ENCODE assay signal across 20 cellular contexts in the genomic region with DNA sequence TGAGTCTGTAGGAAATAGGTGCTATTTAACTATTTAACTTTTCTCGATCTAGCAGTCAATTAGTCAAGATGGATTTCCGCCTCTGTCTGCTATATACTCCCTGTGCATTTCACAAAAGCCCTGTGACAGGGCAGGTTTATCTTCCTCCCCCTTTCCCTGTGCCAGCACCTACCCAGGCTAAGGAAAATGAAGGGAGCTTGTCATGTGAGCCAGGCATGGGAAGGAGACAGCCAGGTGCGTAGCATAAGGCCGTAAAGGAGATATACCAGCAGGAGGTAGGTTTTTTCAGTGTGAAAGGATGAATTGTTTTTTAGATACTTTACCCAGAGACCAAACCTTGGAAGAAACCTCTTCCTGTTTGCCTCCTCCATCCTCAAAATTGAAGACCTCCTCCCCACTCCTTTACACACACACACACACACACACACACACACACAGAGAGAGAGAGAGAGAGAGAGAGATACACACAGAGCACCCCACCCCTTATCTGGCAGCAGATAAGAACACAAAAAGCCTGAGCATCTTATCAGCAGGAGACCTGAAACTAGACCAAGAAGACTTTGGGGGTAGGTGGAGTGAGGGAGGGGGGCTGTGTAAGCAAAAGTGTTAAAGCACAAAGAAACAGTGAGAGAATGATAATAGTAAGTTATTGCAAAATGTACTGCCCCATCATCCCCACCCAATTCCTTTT. TPM values are rescaled to one million over a fixed set of nuclear protein-coding genes. Genes with fewer than 3 reads are reported as not detected.
DNase-seq lines count a peak whose midpoint lies in the region; ATAC-seq, FAIRE-seq and TF ChIP-seq lines count a peak whose summit lies in the region.
"Had no signal": no experiment of that assay in that cellular context is flagged by ENCODE, and none has a peak within 500 bp of the region (broad histone marks: within the 10 kb centered on the region; RNA-seq: fewer than 3 reads in every experiment).

No MANE protein-coding gene starts in this region.

- H3K4me1 Mint-ChIP-seq in GM23338 (peaks cover 21% of the 10 kb centered on the region), nephron progenitor cell (peaks cover 22% of the 10 kb centered on the region)
- H3K4me1 Mint-ChIP-seq: immature natural killer cell had no signal

- H2BK20ac ChIP-seq in H1 (ENCODE audit: low read length): no peak overlapping the region; the same call in 1 of the 2 replicates

- no peaks in the 10 kb centered on the region for H3K79me1 ChIP-seq in H1 (ENCODE audit: low read depth, low read length)

- POLR2A ChIA-PET in H1 (lab: Charles Lee; ENCODE audit: partially characterized antibody): interaction anchor here (0.6 kb wide), 1 partner anchor 120 kb away, joined by 3 read pairs; no protein-coding TSS in a partner anchor

- H3K14ac ChIP-seq in H1 (ENCODE audit: insufficient read length): no peak overlapping the region

- 81% methylated on average over 4 of the region's 4 CpGs; no CpG with 5 or more reads in 1 of the 2 experiments for WGBS in H1 (ENCODE audit: extremely low coverage in 1 of 2, insufficient coverage in 1 of 2, insufficient read length in 1 of 2, insufficient replicate concordance in 2 of 2, low coverage in 1 of 2, low lambda C conversion rate in 2 of 2, missing lambda C conversion rate in 1 of 2), 2 experiments

- H3K4me3 Mint-ChIP-seq in GM23338: no peak overlapping the region
- H3K4me3 Mint-ChIP-seq in nephron progenitor cell: no peak overlapping the region
- H3K4me3 Mint-ChIP-seq: CD8-positive, alpha-beta memory T cell; immature natural killer cell had no signal

- CTCF ChIA-PET in H1 (lab: Charles Lee; ENCODE audit: partially characterized antibody): interaction anchor here (0.7 to 1.2 kb wide), 6 partner anchors 10 to 602 kb away, joined by 3 read pairs; no protein-coding TSS in a partner anchor

- H3F3A ChIP-seq in GM23338 (replicated peaks; ENCODE audit: low read depth): no peaks in the 10 kb centered on the region

- no peak for TF ChIP-seq RAD21 in H1 (IDR thresholded peaks at IDR 0.05 in 1 of 2, conservative IDR thresholded peaks at IDR 0.05 in 1 of 2; ENCODE audit: low read depth in 2 of 2, low read length in 2 of 2)

- H3K9me3 Mint-ChIP-seq in GM23338 (no peaks in the 10 kb centered on the region), nephron progenitor cell (no peaks in the 10 kb centered on the region)
- H3K9me3 Mint-ChIP-seq: CD8-positive, alpha-beta memory T cell; immature natural killer cell had no signal

- no peak overlapping the region for H2BK120ac ChIP-seq in H1 (replicated peaks; ENCODE audit: low read depth, low read length)

- FAIRE-seq in H1 (lab: Jason Lieb, UNC): no peak

- H3K27ac Mint-ChIP-seq in GM23338 (no peak overlapping the region), nephron progenitor cell (no peak overlapping the region)
- H3K27ac Mint-ChIP-seq: CD8-positive, alpha-beta memory T cell; immature natural killer cell had no signal

- H3K4me3 ChIP-seq in BLaER1 (no peak overlapping the region), GM23338 (no peak overlapping the region), H1 (ENCODE audit: extremely low read depth in 1 of 4, insufficient read depth in 2 of 4, low read depth in 3 of 4, low read length in 4 of 4) (no peak overlapping the region)
- H3K4me3 ChIP-seq: heart left ventricle, right atrium auricular region, thoracic aorta had no signal

- H3K9me2 ChIP-seq in GM23338 (ENCODE audit: insufficient read depth): no peaks in the 10 kb centered on the region

- H3K36me3 Mint-ChIP-seq in GM23338 (ENCODE audit: low read depth) (no peaks in the 10 kb centered on the region), nephron progenitor cell (ENCODE audit: low read depth) (no peaks in the 10 kb centered on the region)
- H3K36me3 Mint-ChIP-seq: CD8-positive, alpha-beta memory T cell; immature natural killer cell had no signal

- H3K79me2 ChIP-seq in GM23338 (replicated peaks; ENCODE audit: insufficient read depth) (no peaks in the 10 kb centered on the region), H1 (ENCODE audit: control insufficient read depth in 1 of 2, insufficient read depth in 2 of 2, low read length in 2 of 2) (no peaks in the 10 kb centered on the region)

- no peak overlapping the region for H4K8ac ChIP-seq in H1 (ENCODE audit: extremely low read depth, insufficient read depth, low read length)

- H3K27me3 ChIP-seq in BLaER1 (no peaks in the 10 kb centered on the region), GM23338 (ENCODE audit: insufficient read depth) (no peaks in the 10 kb centered on the region), H1 (replicated peaks in 1 of 4; ENCODE audit: control insufficient read depth in 3 of 4, extremely low read depth in 1 of 4, insufficient read depth in 3 of 4, low read length in 3 of 4) (no peaks in the 10 kb centered on the region)
- H3K27me3 ChIP-seq: heart left ventricle, right atrium auricular region had no signal

- no peak overlapping the region for H4K5ac ChIP-seq in H1 (ENCODE audit: insufficient read length, low read depth, low read length)

- H3K9me3 ChIP-seq in BLaER1 (no peaks in the 10 kb centered on the region), H1 (ENCODE audit: insufficient read depth in 2 of 2, low read depth in 1 of 2, low read length in 1 of 2) (no peaks in the 10 kb centered on the region)
- H3K9me3 ChIP-seq: heart left ventricle, right atrium auricular region, thoracic aorta had no signal

- no peak for DNase-seq in GM23338 (ENCODE audit: low spot score)
- DNase-seq in OCI-M2 (lab: John Stamatoyannopoulos, UW; ENCODE audit: unreplicated experiment): peak; percentile 15
- DNase-seq in H1 (ENCODE audit: low read depth in 1 of 2, low spot score in 2 of 2): no peak
- DNase-seq in nephron progenitor cell: no peak
- DNase-seq: activated CD4-positive, alpha-beta T cell treated with anti-CD3 and anti-CD28 coated beads for 48 hours; activated naive CD4-positive, alpha-beta T cell; CD8-positive, alpha-beta memory T cell; DMS79 treated with DMSO at 0.1 percent for 48 hours; heart left ventricle; immature natural killer cell; left ventricle myocardium superior; NCI-H1092; NCI-H774; stimulated activated CD4-positive, alpha-beta T cell treated with anti-CD3 and anti-CD28 coated beads, Interleukin-15, amount 100 ng/mL, for 24 hours had no signal

- H3K4me2 ChIP-seq in BLaER1 (peak overlapping the region; percentile 9; the same call in 1 of the 2 replicates), GM23338 (no peak overlapping the region), H1 (ENCODE audit: insufficient read depth in 1 of 2, low read depth in 2 of 2, low read length in 2 of 2) (0 out of 4 replicates have a peak overlapping the region, but pooled peaks of 1 of the 2 experiments have one; percentile 12)

- no peaks in the 10 kb centered on the region for H3K23me2 ChIP-seq in H1 (ENCODE audit: low read depth, low read length)

- no peak overlapping the region for H2BK5ac ChIP-seq in H1 (ENCODE audit: low read depth, low read length)

- H4K20me1 ChIP-seq in BLaER1 (no peaks in the 10 kb centered on the region), GM23338 (replicated peaks; ENCODE audit: insufficient read depth) (no peaks in the 10 kb centered on the region), H1 (replicated peaks in 1 of 2; ENCODE audit: control insufficient read depth in 1 of 2, insufficient read depth in 2 of 2, low read length in 2 of 2) (no peaks in the 10 kb centered on the region)

- no peak for TF ChIP-seq EP300 in H1 (IDR thresholded peaks at IDR 0.05; ENCODE audit: borderline replicate concordance in 1 of 2, low read depth in 2 of 2, low read length in 2 of 2)

- TF ChIP-seq CTCF in GM23338 (conservative IDR thresholded peaks at IDR 0.05; ENCODE audit: low read depth in 2 of 2) (no peak), H1 (IDR thresholded peaks at IDR 0.05; ENCODE audit: control extremely low read depth in 1 of 3, insufficient read depth in 1 of 3, low read depth in 1 of 3, low read length in 3 of 3) (no peak), nephron progenitor cell (IDR thresholded peaks at IDR 0.05) (no peak)

- H3K23ac ChIP-seq in H1 (ENCODE audit: insufficient read length): no peak overlapping the region

- TF ChIP-seq POLR2A in H1 (IDR thresholded peaks at IDR 0.05; ENCODE audit: control extremely low read depth in 1 of 2, low read depth in 2 of 2, low read length in 2 of 2): no peak

- H3K4me1 ChIP-seq in BLaER1 (peaks cover 94% of the 10 kb centered on the region), GM23338 (ENCODE audit: insufficient read depth) (peaks cover 7% of the 10 kb centered on the region; the same call in 1 of the 2 replicates), H1 (replicated peaks in 1 of 4; ENCODE audit: control insufficient read depth in 3 of 4, insufficient read depth in 4 of 4, low read length in 3 of 4) (peaks cover 0 to 6% (median 3%) of the 10 kb centered on the region in 4 experiments; a peak in 3 of 7 replicates)

- H3K27ac ChIP-seq in BLaER1 (no peak overlapping the region), GM23338 (ENCODE audit: low read depth) (no peak overlapping the region), H1 (ENCODE audit: low read depth, low read length) (no peak overlapping the region)
- H3K27ac ChIP-seq: heart left ventricle, right atrium auricular region, thoracic aorta had no signal

- H4K91ac ChIP-seq in H1 (replicated peaks; ENCODE audit: insufficient read length, low read length): no peak overlapping the region

- H3K56ac ChIP-seq in H1 (replicated peaks; ENCODE audit: insufficient read length, low read depth, low read length): peak overlapping the region; percentile 1

- no peak overlapping the region for H2BK12ac ChIP-seq in H1 (ENCODE audit: low read depth, low read length)

- H2AFZ ChIP-seq in GM23338 (0 out of 2 replicates have a peak overlapping the region, but pooled peaks have one; percentile 7), H1 (ENCODE audit: low read length) (no peak overlapping the region)

- no peaks in the 10 kb centered on the region for H3K27me3 Mint-ChIP-seq in GM23338 (ENCODE audit: insufficient read depth, low read depth, poor library complexity)
- H3K27me3 Mint-ChIP-seq in nephron progenitor cell (ENCODE audit: low read depth, poor library complexity): peaks cover 15% of the 10 kb centered on the region

- no peak overlapping the region for H3K4ac ChIP-seq in H1 (replicated peaks; ENCODE audit: insufficient read length, low read depth, low read length)

- no peak overlapping the region for H3K9ac ChIP-seq in BLaER1
- H3K9ac ChIP-seq in H1 (replicated peaks in 1 of 4; ENCODE audit: extremely low read depth in 1 of 4, low read depth in 3 of 4, low read length in 3 of 4): no peak overlapping the region

- no peak overlapping the region; the same call in 1 of the 2 replicates for H3K18ac ChIP-seq in H1 (ENCODE audit: extremely low read depth, low read length)

- H2AK5ac ChIP-seq in H1 (ENCODE audit: low read depth, low read length): no peak overlapping the region

- H2BK15ac ChIP-seq in H1 (ENCODE audit: low read length): no peak overlapping the region

- ATAC-seq in GM23338 (peak; percentile 64; the same call in 2 of the 3 replicates), GM19467 (IDR thresholded peaks at IDR 0.05; ENCODE audit: unreplicated experiment) (no peak), GM18502 (IDR thresholded peaks at IDR 0.05; ENCODE audit: poor library complexity, unreplicated experiment) (no peak), HG03280 (IDR thresholded peaks at IDR 0.05; ENCODE audit: unreplicated experiment) (no peak)
- ATAC-seq: heart left ventricle, left ventricle myocardium superior had no signal

- H3K36me3 ChIP-seq in BLaER1 (no peaks in the 10 kb centered on the region), GM23338 (ENCODE audit: insufficient read depth) (no peaks in the 10 kb centered on the region), H1 (ENCODE audit: control insufficient read depth in 2 of 4, insufficient read depth in 4 of 4, low read length in 3 of 4) (no peaks in the 10 kb centered on the region)
- H3K36me3 ChIP-seq: heart left ventricle, right atrium auricular region, thoracic aorta had no signal

RNA-seq across cellular contexts. Expression of a gene that starts 12.0 kb away (rescaled TPM):
- total RNA-seq in GM23338 (2014; rRNA removed; shearing (Covaris generic)): 18.8 and 44.8 TPM in 2 replicates
- 14.9 and 17.4 TPM in 2 replicates for polyA plus RNA-seq in GM23338 (2016; fragmentation: Nextera tagmentation; extraction: Ambion mirVana)
- total RNA-seq in H1 (2021; fragmentation: NEBNext Ultra II Directional; extraction: Animal tissue kit (Norgen Biotek cat#: 25700)): 18.6 and 21.9 TPM in 2 replicates
- polyA plus RNA-seq in H1 (2011; rRNA removed): 18.8 and 32.3 TPM in 2 replicates
- polyA plus RNA-seq in H1 (2011; cell fraction: cytosol; rRNA removed): 30.1 TPM
- polyA plus RNA-seq in H1 (2011; cell fraction: nucleus; rRNA removed): 38.3 TPM
- 23.6 to 27.0 TPM (median 24.8 TPM) in 4 replicates for polyA plus RNA-seq in H1 (2012, experiment 1 of 2)
- polyA plus RNA-seq in H1 (2012, experiment 2 of 2): 3.3 TPM
- polyA plus RNA-seq in H1 (2013, experiment 1 of 2): 10.5 TPM
- polyA plus RNA-seq in H1 (2013, experiment 2 of 2): 9.7 TPM
- polyA minus RNA-seq in H1 (2011; rRNA and poly(A)+ RNA removed): 17.4 and 23.1 TPM in 2 replicates
- polyA minus RNA-seq in H1 (2011; cell fraction: cytosol; rRNA and poly(A)+ RNA removed): 9.3 TPM
- 22.0 TPM for polyA minus RNA-seq in H1 (2011; cell fraction: nucleus; rRNA and poly(A)+ RNA removed)
